ENCODE assay signal across 24 cellular contexts in the genomic region with DNA sequence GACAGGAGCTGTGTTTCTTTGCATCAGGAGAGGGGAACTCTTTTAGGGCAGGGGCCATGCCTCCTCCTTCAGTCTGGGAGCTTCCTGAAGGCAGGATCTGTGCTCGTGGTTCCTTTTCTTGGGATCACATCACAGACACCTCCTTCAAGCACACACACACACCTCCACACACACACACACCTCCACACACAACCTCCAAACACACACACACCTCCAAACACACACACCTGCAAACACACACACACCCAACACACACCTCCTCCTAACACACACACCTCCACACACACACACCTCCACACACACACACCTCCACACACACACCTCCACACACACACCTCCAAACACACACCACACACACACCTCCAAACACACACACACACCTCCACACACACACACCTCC. TPM values are rescaled to one million over a fixed set of nuclear protein-coding genes. Genes with fewer than 3 reads are reported as not detected.
"Had no signal": no experiment of that assay in that cellular context is flagged by ENCODE, and none has a peak within 500 bp of the region (broad histone marks: within the 10 kb centered on the region; RNA-seq: fewer than 3 reads in every experiment).

No MANE protein-coding gene starts in this region.

- H3K4me3 ChIP-seq: body of pancreas, cardiac muscle cell, heart right ventricle, lower lobe of right lung, sigmoid colon, smooth muscle cell, stomach, transverse colon had no signal

- H3K4me2 ChIP-seq: smooth muscle cell had no signal

- H3K4me1 ChIP-seq: body of pancreas, lower lobe of right lung had no signal

- H3K9me3 ChIP-seq: body of pancreas, heart right ventricle, lower lobe of right lung, sigmoid colon, stomach, transverse colon had no signal

- H3K27me3 ChIP-seq: body of pancreas, cardiac muscle cell had no signal

- H3K27ac ChIP-seq: body of pancreas, cardiac muscle cell, lower lobe of right lung, sigmoid colon, stomach, transverse colon had no signal

- DNase-seq: activated CD4-positive, alpha-beta memory T cell treated with anti-CD3 and anti-CD28 coated beads, Interleukin-2, amount 10 ng/mL, durations not matched to agents 7 days and 5 days; activated CD4-positive, alpha-beta T cell treated with anti-CD3 and anti-CD28 coated beads, Interleukin-2, amount 10 ng/mL, durations not matched to agents 24 days and 14 days; activated effector memory CD4-positive, alpha-beta T cell treated with anti-CD3 and anti-CD28 coated beads, Interleukin-2, amount 50 U/mL, for 16 hours; activated naive CD4-positive, alpha-beta T cell treated with anti-CD3 and anti-CD28 coated beads, Interleukin-2, amount 10 ng/mL, durations not matched to agents 7 days and 5 days; activated naive CD8-positive, alpha-beta T cell treated with anti-CD3 and anti-CD28 coated beads, Interleukin-2, amount 50 U/mL, for 24 hours; activated T-cell treated with anti-CD3 and anti-CD28 coated beads, Interleukin-2, amount 50 U/mL, for 72 hours; body of pancreas; heart right ventricle; islet precursor cell; left colon; lower lobe of right lung; naive B cell; occipital lobe; posterior cingulate gyrus; sigmoid colon; stimulated activated CD4-positive, alpha-beta T cell treated with anti-CD3 and anti-CD28 coated beads, Interleukin-15, amount 100 ng/mL, for 24 hours; stomach; transverse colon had no signal

- ATAC-seq: body of pancreas, heart right ventricle, left colon, lower lobe of right lung had no signal

- H3K36me3 ChIP-seq: cardiac muscle cell, heart right ventricle, lower lobe of right lung, sigmoid colon, stomach, transverse colon had no signal

RNA-seq across cellular contexts. Expression of a gene that starts 10.5 kb away (rescaled TPM):
- total RNA-seq: activated CD4-positive, alpha-beta T cell treated with anti-CD3 and anti-CD28 coated beads, Interleukin-2, amount 10 ng/mL, durations not matched to agents 24 days and 14 days; cardiac muscle cell; epithelial cell of proximal tubule; fibroblast of villous mesenchyme had no signal
- polyA plus RNA-seq: neural cell had no signal

RNA-seq across cellular contexts. Expression of a gene that starts 43.7 kb away (rescaled TPM):
- total RNA-seq: cardiac muscle cell, chondrocyte, fibroblast of villous mesenchyme, smooth muscle cell had no signal
- polyA plus RNA-seq: cardiac muscle cell, smooth muscle cell had no signal
